In the genomic region with DNA sequence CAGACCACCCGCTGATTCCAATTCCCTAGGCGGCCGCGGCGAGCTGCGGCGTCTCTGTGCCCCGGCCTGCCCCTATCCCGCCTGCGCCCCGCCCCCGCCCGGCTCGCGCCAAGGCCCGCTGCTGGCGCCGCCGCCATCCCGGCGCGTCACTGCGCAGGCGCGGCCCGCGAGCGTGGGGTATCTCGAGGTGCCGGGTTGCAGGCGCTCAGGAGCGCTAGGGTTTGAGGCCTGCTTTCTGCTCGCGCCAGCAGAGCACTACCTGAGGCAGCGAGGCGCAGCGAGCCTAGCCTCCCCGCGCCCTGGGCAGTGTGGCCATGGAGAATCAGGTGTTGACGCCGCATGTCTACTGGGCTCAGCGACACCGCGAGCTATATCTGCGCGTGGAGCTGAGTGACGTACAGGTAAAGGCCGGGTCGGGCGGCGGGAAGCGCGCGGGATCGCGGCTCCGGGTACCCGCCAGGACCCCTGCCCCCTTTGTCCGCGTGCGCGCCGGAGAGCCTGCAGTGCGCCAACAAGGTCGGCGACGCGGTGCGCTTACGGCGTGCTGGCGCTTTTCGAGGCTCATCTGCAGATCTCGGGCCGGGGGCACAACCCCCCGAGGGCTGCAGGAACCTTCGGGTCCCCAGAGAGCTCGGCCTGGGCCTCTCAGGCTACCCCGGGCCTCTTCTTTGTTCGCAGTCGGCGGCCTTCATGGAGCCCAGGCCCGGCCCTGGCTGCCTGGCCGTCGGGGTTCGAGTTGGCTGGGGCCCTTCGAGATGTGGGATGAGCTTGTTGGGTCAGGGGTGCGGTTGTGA, we compare ENCODE assay signal across 1 cellular context.
TF ChIP-seq lines count a peak whose summit lies in the region.

A gene with protein sequence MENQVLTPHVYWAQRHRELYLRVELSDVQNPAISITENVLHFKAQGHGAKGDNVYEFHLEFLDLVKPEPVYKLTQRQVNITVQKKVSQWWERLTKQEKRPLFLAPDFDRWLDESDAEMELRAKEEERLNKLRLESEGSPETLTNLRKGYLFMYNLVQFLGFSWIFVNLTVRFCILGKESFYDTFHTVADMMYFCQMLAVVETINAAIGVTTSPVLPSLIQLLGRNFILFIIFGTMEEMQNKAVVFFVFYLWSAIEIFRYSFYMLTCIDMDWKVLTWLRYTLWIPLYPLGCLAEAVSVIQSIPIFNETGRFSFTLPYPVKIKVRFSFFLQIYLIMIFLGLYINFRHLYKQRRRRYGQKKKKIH (plus strand): TSS at position 146 of the 794 bp plus-strand sequence. CDS start 169 bp downstream, at position 315.

TF ChIP-seq in HepG2, 621 proteins besides CTCF, POLR2A, EP300 and RAD21 (continued from another document and continues in another):
- TF ChIP-seq, protein P1, sequence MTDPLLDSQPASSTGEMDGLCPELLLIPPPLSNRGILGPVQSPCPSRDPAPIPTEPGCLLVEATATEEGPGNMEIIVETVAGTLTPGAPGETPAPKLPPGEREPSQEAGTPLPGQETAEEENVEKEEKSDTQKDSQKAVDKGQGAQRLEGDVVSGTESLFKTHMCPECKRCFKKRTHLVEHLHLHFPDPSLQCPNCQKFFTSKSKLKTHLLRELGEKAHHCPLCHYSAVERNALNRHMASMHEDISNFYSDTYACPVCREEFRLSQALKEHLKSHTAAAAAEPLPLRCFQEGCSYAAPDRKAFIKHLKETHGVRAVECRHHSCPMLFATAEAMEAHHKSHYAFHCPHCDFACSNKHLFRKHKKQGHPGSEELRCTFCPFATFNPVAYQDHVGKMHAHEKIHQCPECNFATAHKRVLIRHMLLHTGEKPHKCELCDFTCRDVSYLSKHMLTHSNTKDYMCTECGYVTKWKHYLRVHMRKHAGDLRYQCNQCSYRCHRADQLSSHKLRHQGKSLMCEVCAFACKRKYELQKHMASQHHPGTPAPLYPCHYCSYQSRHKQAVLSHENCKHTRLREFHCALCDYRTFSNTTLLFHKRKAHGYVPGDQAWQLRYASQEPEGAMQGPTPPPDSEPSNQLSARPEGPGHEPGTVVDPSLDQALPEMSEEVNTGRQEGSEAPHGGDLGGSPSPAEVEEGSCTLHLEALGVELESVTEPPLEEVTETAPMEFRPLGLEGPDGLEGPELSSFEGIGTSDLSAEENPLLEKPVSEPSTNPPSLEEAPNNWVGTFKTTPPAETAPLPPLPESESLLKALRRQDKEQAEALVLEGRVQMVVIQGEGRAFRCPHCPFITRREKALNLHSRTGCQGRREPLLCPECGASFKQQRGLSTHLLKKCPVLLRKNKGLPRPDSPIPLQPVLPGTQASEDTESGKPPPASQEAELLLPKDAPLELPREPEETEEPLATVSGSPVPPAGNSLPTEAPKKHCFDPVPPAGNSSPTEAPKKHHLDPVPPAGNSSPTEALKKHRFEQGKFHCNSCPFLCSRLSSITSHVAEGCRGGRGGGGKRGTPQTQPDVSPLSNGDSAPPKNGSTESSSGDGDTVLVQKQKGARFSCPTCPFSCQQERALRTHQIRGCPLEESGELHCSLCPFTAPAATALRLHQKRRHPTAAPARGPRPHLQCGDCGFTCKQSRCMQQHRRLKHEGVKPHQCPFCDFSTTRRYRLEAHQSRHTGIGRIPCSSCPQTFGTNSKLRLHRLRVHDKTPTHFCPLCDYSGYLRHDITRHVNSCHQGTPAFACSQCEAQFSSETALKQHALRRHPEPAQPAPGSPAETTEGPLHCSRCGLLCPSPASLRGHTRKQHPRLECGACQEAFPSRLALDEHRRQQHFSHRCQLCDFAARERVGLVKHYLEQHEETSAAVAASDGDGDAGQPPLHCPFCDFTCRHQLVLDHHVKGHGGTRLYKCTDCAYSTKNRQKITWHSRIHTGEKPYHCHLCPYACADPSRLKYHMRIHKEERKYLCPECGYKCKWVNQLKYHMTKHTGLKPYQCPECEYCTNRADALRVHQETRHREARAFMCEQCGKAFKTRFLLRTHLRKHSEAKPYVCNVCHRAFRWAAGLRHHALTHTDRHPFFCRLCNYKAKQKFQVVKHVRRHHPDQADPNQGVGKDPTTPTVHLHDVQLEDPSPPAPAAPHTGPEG (CRISPR knock-in tag; IDR thresholded peaks at IDR 0.05), result peak; percentile 70; the same call in 1 of the 2 replicates
- TF ChIP-seq ZNF564 (CRISPR knock-in tag; IDR thresholded peaks at IDR 0.05) (no peak; the same call in 1 of the 2 replicates), HHEX (CRISPR knock-in tag; IDR thresholded peaks at IDR 0.05) (no peak), NR2F6 (IDR thresholded peaks at IDR 0.05) (no peak), NR2F6 (CRISPR knock-in tag; IDR thresholded peaks at IDR 0.05) (0 out of 2 replicates have a peak, but pooled peaks have one; percentile 14), AKNA (CRISPR knock-in tag; IDR thresholded peaks at IDR 0.05; ENCODE audit: borderline replicate concordance) (peak; percentile 97), ZBTB43 (CRISPR knock-in tag; conservative IDR thresholded peaks at IDR 0.05) (peak; percentile 60), RFX3 (CRISPR knock-in tag; IDR thresholded peaks at IDR 0.05) (no peak), TRIM22 (IDR thresholded peaks at IDR 0.05) (no peak), ZFY (CRISPR knock-in tag; IDR thresholded peaks at IDR 0.05) (peak; percentile 99), ZNF367 (CRISPR knock-in tag; IDR thresholded peaks at IDR 0.05; ENCODE audit: borderline replicate concordance) (no peak), HCFC1 (IDR thresholded peaks at IDR 0.05; ENCODE audit: low read depth, low read length) (no peak), ZNF543 (CRISPR knock-in tag; IDR thresholded peaks at IDR 0.05) (peak; percentile 90), AHR (CRISPR knock-in tag; IDR thresholded peaks at IDR 0.05) (peak; percentile 89; the same call in 1 of the 2 replicates), ZNF350 (CRISPR knock-in tag; IDR thresholded peaks at IDR 0.05; ENCODE audit: borderline replicate concordance, low read depth) (peak; percentile 89), ZBTB37 (CRISPR knock-in tag; IDR thresholded peaks at IDR 0.05) (0 out of 2 replicates have a peak, but pooled peaks have one; percentile 27), ZXDC (CRISPR knock-in tag; IDR thresholded peaks at IDR 0.05) (0 out of 2 replicates have a peak, but pooled peaks have one; percentile 45), ATF7-NPFF (CRISPR knock-in tag; IDR thresholded peaks at IDR 0.05; ENCODE audit: low read depth) (peak; percentile 82)
- TF ChIP-seq, protein P2, sequence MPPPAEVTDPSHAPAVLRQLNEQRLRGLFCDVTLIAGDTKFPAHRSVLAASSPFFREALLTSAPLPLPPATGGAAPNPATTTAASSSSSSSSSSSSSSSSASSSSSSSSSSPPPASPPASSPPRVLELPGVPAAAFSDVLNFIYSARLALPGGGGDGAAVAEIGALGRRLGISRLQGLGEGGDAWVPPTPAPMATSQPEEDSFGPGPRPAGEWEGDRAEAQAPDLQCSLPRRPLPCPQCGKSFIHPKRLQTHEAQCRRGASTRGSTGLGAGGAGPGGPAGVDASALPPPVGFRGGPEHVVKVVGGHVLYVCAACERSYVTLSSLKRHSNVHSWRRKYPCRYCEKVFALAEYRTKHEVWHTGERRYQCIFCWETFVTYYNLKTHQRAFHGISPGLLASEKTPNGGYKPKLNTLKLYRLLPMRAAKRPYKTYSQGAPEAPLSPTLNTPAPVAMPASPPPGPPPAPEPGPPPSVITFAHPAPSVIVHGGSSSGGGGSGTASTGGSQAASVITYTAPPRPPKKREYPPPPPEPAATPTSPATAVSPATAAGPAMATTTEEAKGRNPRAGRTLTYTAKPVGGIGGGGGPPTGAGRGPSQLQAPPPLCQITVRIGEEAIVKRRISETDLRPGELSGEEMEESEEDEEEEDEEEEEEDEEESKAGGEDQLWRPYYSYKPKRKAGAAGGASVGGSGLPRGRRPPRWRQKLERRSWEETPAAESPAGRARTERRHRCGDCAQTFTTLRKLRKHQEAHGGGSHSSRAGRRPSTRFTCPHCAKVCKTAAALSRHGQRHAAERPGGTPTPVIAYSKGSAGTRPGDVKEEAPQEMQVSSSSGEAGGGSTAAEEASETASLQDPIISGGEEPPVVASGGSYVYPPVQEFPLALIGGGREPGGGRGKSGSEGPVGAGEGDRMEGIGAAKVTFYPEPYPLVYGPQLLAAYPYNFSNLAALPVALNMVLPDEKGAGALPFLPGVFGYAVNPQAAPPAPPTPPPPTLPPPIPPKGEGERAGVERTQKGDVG (CRISPR knock-in tag; IDR thresholded peaks at IDR 0.05; ENCODE audit: borderline replicate concordance), result no peak
- TF ChIP-seq, protein P3, sequence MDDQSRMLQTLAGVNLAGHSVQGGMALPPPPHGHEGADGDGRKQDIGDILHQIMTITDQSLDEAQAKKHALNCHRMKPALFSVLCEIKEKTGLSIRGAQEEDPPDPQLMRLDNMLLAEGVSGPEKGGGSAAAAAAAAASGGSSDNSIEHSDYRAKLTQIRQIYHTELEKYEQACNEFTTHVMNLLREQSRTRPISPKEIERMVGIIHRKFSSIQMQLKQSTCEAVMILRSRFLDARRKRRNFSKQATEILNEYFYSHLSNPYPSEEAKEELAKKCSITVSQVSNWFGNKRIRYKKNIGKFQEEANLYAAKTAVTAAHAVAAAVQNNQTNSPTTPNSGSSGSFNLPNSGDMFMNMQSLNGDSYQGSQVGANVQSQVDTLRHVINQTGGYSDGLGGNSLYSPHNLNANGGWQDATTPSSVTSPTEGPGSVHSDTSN (CRISPR knock-in tag; IDR thresholded peaks at IDR 0.05; ENCODE audit: borderline replicate concordance), result 0 out of 2 replicates have a peak, but pooled peaks have one; percentile 44
